25 cellular contexts compared by ENCODE assay signal in the genomic region with DNA sequence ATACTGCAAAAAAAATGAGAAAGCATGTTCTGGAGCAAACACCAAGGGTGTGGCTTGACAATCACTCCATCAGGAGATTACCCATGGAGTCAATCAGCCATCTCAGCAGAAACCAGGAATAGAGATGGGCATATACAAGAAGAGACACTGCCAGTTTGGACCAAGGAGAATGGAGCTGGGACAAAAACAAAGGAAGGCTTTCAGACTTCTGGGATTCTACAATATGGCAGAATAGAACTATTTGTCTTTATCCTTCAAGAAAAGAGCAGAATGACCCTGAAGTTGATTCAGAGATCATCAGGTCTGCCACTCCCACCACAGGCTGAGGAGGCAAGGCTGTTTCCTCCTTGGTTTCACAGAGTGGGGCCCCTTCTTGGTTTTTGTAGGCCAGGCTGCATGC.
"Had no signal": no experiment of that assay in that cellular context is flagged by ENCODE, and none has a peak within 500 bp of the region (broad histone marks: within the 10 kb centered on the region; RNA-seq: fewer than 3 reads in every experiment).

No MANE protein-coding gene starts in this region.

- H3K9me3 ChIP-seq: colonic mucosa, esophagus squamous epithelium, gastroesophageal sphincter, heart left ventricle, lower lobe of right lung, mucosa of descending colon had no signal

- H3K27me3 ChIP-seq: colonic mucosa, esophagus squamous epithelium, gastroesophageal sphincter, heart left ventricle, hepatocyte had no signal

- DNase-seq: colonic mucosa; cortex of kidney; effector CD8-positive, alpha-beta T cell; effector memory CD8-positive, alpha-beta T cell; endodermal cell; erythroblast; esophagus squamous epithelium; foreskin fibroblast; heart left ventricle; hypothalamus; immature natural killer cell; islet precursor cell; kidney; kidney glomerular epithelial cell; left colon; left ventricle myocardium superior; lower lobe of right lung; mesenchymal stem cell; mucosa of descending colon; naive B cell had no signal

- H3K4me1 Mint-ChIP-seq: endodermal cell, immature natural killer cell, mesothelial cell of epicardium, naive B cell had no signal

- H3K36me3 Mint-ChIP-seq: immature natural killer cell, mesothelial cell of epicardium had no signal

- H3K36me3 ChIP-seq: colonic mucosa, esophagus squamous epithelium, gastroesophageal sphincter, heart left ventricle, lower lobe of right lung had no signal

- H3K4me3 Mint-ChIP-seq: dendritic cell treated with granulocyte-macrophage colony-stimulating factor and Interleukin-4, amounts not matched to agents 40 ng/mL and 50 ng/mL, for 4 days; effector memory CD8-positive, alpha-beta T cell; endodermal cell; immature natural killer cell; mesothelial cell of epicardium; naive B cell had no signal

- H3K9me3 Mint-ChIP-seq: dendritic cell treated with granulocyte-macrophage colony-stimulating factor and Interleukin-4, amounts not matched to agents 40 ng/mL and 50 ng/mL, for 4 days; endodermal cell; immature natural killer cell had no signal

- H3K27ac Mint-ChIP-seq: dendritic cell treated with granulocyte-macrophage colony-stimulating factor and Interleukin-4, amounts not matched to agents 40 ng/mL and 50 ng/mL, for 4 days; effector memory CD8-positive, alpha-beta T cell; endodermal cell; immature natural killer cell; mesothelial cell of epicardium had no signal

- H3K4me1 ChIP-seq: colonic mucosa, esophagus squamous epithelium, gastroesophageal sphincter, heart left ventricle, lower lobe of right lung had no signal

- H3K27ac ChIP-seq: colonic mucosa, epithelial cell of prostate, esophagus squamous epithelium, gastroesophageal sphincter, heart left ventricle, hepatocyte, lower lobe of right lung had no signal

- H3K27me3 Mint-ChIP-seq: dendritic cell treated with granulocyte-macrophage colony-stimulating factor and Interleukin-4, amounts not matched to agents 40 ng/mL and 50 ng/mL, for 4 days had no signal

- H3K4me3 ChIP-seq: colonic mucosa, esophagus squamous epithelium, gastroesophageal sphincter, heart left ventricle, hepatocyte, lower lobe of right lung, mucosa of descending colon had no signal
